ENCODE assay signal across 9 cellular contexts in the genomic region with DNA sequence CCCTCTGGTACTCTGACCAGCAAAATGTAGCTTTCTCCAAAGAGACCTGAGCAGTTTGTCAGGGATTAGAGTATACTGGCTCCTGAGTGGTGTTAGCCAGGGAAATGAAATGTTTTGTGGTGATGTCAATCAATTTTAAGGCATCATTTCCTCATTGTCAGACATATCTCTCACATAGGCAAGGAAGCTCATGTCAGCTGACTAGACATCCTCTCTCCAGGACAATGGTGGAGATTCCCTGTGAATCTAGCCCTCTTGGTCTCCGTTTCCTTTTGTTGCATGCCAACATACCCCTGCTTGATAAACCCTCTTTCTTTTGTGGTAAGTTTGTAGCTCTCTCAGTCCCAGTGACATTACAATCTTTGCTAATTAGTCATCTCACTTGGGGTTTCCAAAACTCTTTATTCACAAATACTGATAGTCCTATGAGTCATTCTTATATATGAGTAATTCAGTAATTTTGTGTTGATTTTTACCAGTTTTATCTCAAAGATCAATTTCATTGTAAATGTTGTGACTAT.
A peak's percentile ranks its signal among the peaks of the same experiment; 100 is the strongest.
DNase-seq lines count a peak whose midpoint lies in the region; ATAC-seq and TF ChIP-seq lines count a peak whose summit lies in the region.
"Had no signal": no experiment of that assay in that cellular context is flagged by ENCODE, and none has a peak within 500 bp of the region (broad histone marks: within the 10 kb centered on the region; RNA-seq: fewer than 3 reads in every experiment).

No MANE protein-coding gene starts in this region.

- H3K27me3 ChIP-seq in HCT116 (ENCODE audit: insufficient read depth, low read length), result no peaks in the 10 kb centered on the region
- H3K27me3 ChIP-seq: neutrophil had no signal

- H3K9me3 ChIP-seq in HCT116 (ENCODE audit: control insufficient read depth in 1 of 2, insufficient read depth in 1 of 2, low read depth in 1 of 2, low read length in 2 of 2), result no peaks in the 10 kb centered on the region
- H3K9me3 ChIP-seq: neutrophil had no signal

- DNase-seq in HCT116 (ENCODE audit: low read depth, low spot score) (peak; percentile 85), NCI-H524 treated with DMSO at 0.1 percent for 48 hours (lab: John Stamatoyannopoulos, UW) (peak; percentile 83), fibroblast of gingiva (ENCODE audit: low read depth) (peak; percentile 44), NCI-H1436 treated with DMSO at 0.1 percent for 48 hours (lab: John Stamatoyannopoulos, UW) (no peak), NCI-H1105 (lab: John Stamatoyannopoulos, UW) (no peak), KG1 (lab: John Stamatoyannopoulos, UW) (no peak)
- no peak for DNase-seq in activated CD4-positive, CD25-positive, alpha-beta regulatory T cell treated with anti-CD3 and anti-CD28 coated beads, Interleukin-2, amount 50 U/mL, for 72 hours

- no peak overlapping the region for H3K4me3 ChIP-seq in HCT116 (replicated peaks in 1 of 2; ENCODE audit: low read depth in 1 of 2, low read length in 2 of 2)

- peak overlapping the region; percentile 28 for H2AFZ ChIP-seq in HCT116 (ENCODE audit: low read depth, low read length, poor library complexity, severe bottlenecking)

- H3K4me2 ChIP-seq in HCT116 (ENCODE audit: low read length), result peak overlapping the region; percentile 61

- CTCF ChIA-PET in HCT116 (lab: Charles Lee), result no interaction called here

- peak; percentile 1 for TF ChIP-seq RAD21 in HCT116 (IDR thresholded peaks at IDR 0.05; ENCODE audit: low read depth)

- BruUV-seq in HCT116 (replicated peaks; lab: Mats Ljungman, UMichigan), result no TSS peak

- TF ChIP-seq POLR2A in HCT116 (IDR thresholded peaks at IDR 0.05; ENCODE audit: borderline replicate concordance, extremely low read depth, insufficient read depth, insufficient read length), result no peak

- no peaks in the 10 kb centered on the region for H3K9me2 ChIP-seq in HCT116 (ENCODE audit: insufficient read depth)

- H3K4me1 ChIP-seq in HCT116 (ENCODE audit: control insufficient read depth in 1 of 2, insufficient read depth in 2 of 2, low read length in 2 of 2), result peaks cover 7 to 21% of the 10 kb centered on the region in 2 experiments

- peak overlapping the region; percentile 33; the same call in 1 of the 2 replicates for H3K27ac ChIP-seq in HCT116 (ENCODE audit: low read depth, low read length)
- H3K27ac ChIP-seq: neutrophil had no signal

- POLR2A ChIA-PET in HCT116 (lab: Charles Lee), result no interaction called here

- ATAC-seq in GM18519 (IDR thresholded peaks at IDR 0.05; ENCODE audit: low FRiP score, unreplicated experiment), result peak; percentile 91
- peak; percentile 97 for ATAC-seq in HCT116

- no peaks in the 10 kb centered on the region for H3K79me2 ChIP-seq in HCT116 (ENCODE audit: insufficient read depth, low read length)

- TF ChIP-seq CTCF in HCT116 (IDR thresholded peaks at IDR 0.05 in 2 of 3, conservative IDR thresholded peaks at IDR 0.05 in 1 of 3; ENCODE audit: borderline replicate concordance in 1 of 3, insufficient read depth in 1 of 3, low read depth in 2 of 3, low read length in 2 of 3), result no peak

- intact Hi-C loops in HCT116 (cut with micrococcal nuclease), result no loop called here

- no peak overlapping the region; the same call in 1 of the 2 replicates for H3K9ac ChIP-seq in HCT116 (ENCODE audit: low read length)

- no peaks in the 10 kb centered on the region for H3K36me3 ChIP-seq in HCT116 (ENCODE audit: control insufficient read depth in 1 of 2, insufficient read depth in 2 of 2, low read length in 2 of 2)
- H3K36me3 ChIP-seq: neutrophil had no signal

- no peaks in the 10 kb centered on the region for H4K20me1 ChIP-seq in HCT116 (ENCODE audit: insufficient read depth)

- RAD21 ChIA-PET in HCT116 (lab: Charles Lee; ENCODE audit: low non-redundant PET in 1 of 2, low total read pairs in 2 of 2, uncharacterized antibody in 2 of 2, unreplicated experiment in 2 of 2), result no interaction called here

TF ChIP-seq in HCT116, 20 proteins besides CTCF, POLR2A, EP300 and RAD21:
- peak; percentile 71; the same call in 1 of the 2 replicates for TF ChIP-seq CBX3 (IDR thresholded peaks at IDR 0.05; ENCODE audit: low read depth)
- peak; percentile 46; the same call in 1 of the 2 replicates for TF ChIP-seq SIN3A (IDR thresholded peaks at IDR 0.05; ENCODE audit: low read depth)
- peak; percentile 23; the same call in 1 of the 2 replicates for TF ChIP-seq ATF3 (IDR thresholded peaks at IDR 0.05)
- TF ChIP-seq, protein P1, sequence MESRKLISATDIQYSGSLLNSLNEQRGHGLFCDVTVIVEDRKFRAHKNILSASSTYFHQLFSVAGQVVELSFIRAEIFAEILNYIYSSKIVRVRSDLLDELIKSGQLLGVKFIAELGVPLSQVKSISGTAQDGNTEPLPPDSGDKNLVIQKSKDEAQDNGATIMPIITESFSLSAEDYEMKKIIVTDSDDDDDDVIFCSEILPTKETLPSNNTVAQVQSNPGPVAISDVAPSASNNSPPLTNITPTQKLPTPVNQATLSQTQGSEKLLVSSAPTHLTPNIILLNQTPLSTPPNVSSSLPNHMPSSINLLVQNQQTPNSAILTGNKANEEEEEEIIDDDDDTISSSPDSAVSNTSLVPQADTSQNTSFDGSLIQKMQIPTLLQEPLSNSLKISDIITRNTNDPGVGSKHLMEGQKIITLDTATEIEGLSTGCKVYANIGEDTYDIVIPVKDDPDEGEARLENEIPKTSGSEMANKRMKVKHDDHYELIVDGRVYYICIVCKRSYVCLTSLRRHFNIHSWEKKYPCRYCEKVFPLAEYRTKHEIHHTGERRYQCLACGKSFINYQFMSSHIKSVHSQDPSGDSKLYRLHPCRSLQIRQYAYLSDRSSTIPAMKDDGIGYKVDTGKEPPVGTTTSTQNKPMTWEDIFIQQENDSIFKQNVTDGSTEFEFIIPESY (IDR thresholded peaks at IDR 0.05; ENCODE audit: extremely low read depth, insufficient replicate concordance, low read length), result no peak
- peak; percentile 95 for TF ChIP-seq FOSL1 (IDR thresholded peaks at IDR 0.05; ENCODE audit: low read depth)
- no peak for TF ChIP-seq EZH2 (IDR thresholded peaks at IDR 0.05)
- TF ChIP-seq SP1 (IDR thresholded peaks at IDR 0.05; ENCODE audit: low read depth), result peak; percentile 75
- peak; percentile 40 for TF ChIP-seq YY1 (IDR thresholded peaks at IDR 0.05; ENCODE audit: extremely low read depth, insufficient replicate concordance, low read depth, low read length)
- peak; percentile 59 for TF ChIP-seq TCF7L2 (IDR thresholded peaks at IDR 0.05; ENCODE audit: borderline replicate concordance, extremely low read depth, insufficient read depth, insufficient read length)
- peak; percentile 25; the same call in 1 of the 2 replicates for TF ChIP-seq MAX (IDR thresholded peaks at IDR 0.05)
- TF ChIP-seq ZNF274 (IDR thresholded peaks at IDR 0.05; ENCODE audit: low read depth, low read length), result no peak
- peak; percentile 66 for TF ChIP-seq CEBPB (IDR thresholded peaks at IDR 0.05; ENCODE audit: low read depth)
- TF ChIP-seq JUND (IDR thresholded peaks at IDR 0.05), result peak; percentile 90
- no peak for TF ChIP-seq EGR1 (IDR thresholded peaks at IDR 0.05; ENCODE audit: low read depth)
- TF ChIP-seq EZH2phosphoT487 (IDR thresholded peaks at IDR 0.05; ENCODE audit: borderline replicate concordance), result no peak
- no peak for TF ChIP-seq ELF1 (IDR thresholded peaks at IDR 0.05; ENCODE audit: borderline replicate concordance, low read depth)
- TF ChIP-seq, protein P2, sequence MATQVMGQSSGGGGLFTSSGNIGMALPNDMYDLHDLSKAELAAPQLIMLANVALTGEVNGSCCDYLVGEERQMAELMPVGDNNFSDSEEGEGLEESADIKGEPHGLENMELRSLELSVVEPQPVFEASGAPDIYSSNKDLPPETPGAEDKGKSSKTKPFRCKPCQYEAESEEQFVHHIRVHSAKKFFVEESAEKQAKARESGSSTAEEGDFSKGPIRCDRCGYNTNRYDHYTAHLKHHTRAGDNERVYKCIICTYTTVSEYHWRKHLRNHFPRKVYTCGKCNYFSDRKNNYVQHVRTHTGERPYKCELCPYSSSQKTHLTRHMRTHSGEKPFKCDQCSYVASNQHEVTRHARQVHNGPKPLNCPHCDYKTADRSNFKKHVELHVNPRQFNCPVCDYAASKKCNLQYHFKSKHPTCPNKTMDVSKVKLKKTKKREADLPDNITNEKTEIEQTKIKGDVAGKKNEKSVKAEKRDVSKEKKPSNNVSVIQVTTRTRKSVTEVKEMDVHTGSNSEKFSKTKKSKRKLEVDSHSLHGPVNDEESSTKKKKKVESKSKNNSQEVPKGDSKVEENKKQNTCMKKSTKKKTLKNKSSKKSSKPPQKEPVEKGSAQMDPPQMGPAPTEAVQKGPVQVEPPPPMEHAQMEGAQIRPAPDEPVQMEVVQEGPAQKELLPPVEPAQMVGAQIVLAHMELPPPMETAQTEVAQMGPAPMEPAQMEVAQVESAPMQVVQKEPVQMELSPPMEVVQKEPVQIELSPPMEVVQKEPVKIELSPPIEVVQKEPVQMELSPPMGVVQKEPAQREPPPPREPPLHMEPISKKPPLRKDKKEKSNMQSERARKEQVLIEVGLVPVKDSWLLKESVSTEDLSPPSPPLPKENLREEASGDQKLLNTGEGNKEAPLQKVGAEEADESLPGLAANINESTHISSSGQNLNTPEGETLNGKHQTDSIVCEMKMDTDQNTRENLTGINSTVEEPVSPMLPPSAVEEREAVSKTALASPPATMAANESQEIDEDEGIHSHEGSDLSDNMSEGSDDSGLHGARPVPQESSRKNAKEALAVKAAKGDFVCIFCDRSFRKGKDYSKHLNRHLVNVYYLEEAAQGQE (IDR thresholded peaks at IDR 0.05; ENCODE audit: low read depth), result no peak
- TF ChIP-seq SRF (IDR thresholded peaks at IDR 0.05; ENCODE audit: low read depth), result 0 out of 2 replicates have a peak, but pooled peaks have one; percentile 52
- TF ChIP-seq POLR2AphosphoS5 (IDR thresholded peaks at IDR 0.05; ENCODE audit: low read depth, low read length), result no peak
- TF ChIP-seq ZFX (IDR thresholded peaks at IDR 0.05), result no peak

Comparison
In these comparisons a context has a peak if more than half of its experiments do, and no peak if none do; other contexts are left out.
1. DNase-seq: peak in HCT116 (single experiment), NCI-H524 treated with DMSO at 0.1 percent for 48 hours (single experiment) and fibroblast of gingiva (single experiment); none in NCI-H1436 treated with DMSO at 0.1 percent for 48 hours (single experiment), NCI-H1105 (single experiment), activated CD4-positive, CD25-positive, alpha-beta regulatory T cell treated with anti-CD3 and anti-CD28 coated beads, Interleukin-2, amount 50 U/mL, for 72 hours (single experiment) and KG1 (single experiment).